In genomic region chr11:65225284-65226102, GRCh38 we compare ENCODE assay signal across 9 cellular contexts. TPM values are rescaled to one million over a fixed set of nuclear protein-coding genes. Genes with fewer than 3 reads are reported as not detected.
DNase-seq lines count a peak whose midpoint lies in the region; ATAC-seq and TF ChIP-seq lines count a peak whose summit lies in the region.
"Had no signal": no experiment of that assay in that cellular context is flagged by ENCODE, and none has a peak within 500 bp of the region (broad histone marks: within the 10 kb centered on the region; RNA-seq: fewer than 3 reads in every experiment).

No MANE protein-coding gene starts in this region.

- H3K9me3 ChIP-seq in muscle layer of colon (ENCODE audit: low read length), result no peaks in the 10 kb centered on the region

- peak overlapping the region; percentile 71 for H3K9ac ChIP-seq in muscle layer of colon (ENCODE audit: low read length)

- no peaks in the 10 kb centered on the region for H3K9me3 Mint-ChIP-seq in stimulated activated naive B cell treated with anti-CD40 and anti-IgM and Interleukin-4, amounts not matched to agents 10 μg/mL and 1 μg/mL and 100 μg/mL, for 72 hours

- H3K36me3 ChIP-seq in muscle layer of colon (ENCODE audit: insufficient read depth, low read length), result no peaks in the 10 kb centered on the region

- no peak for TF ChIP-seq POLR2A in erythroblast (IDR thresholded peaks at IDR 0.05; ENCODE audit: low read length)

- H3K4me3 ChIP-seq in muscle layer of colon (ENCODE audit: low read depth in 1 of 2, low read length in 2 of 2), result peak overlapping the region; percentile 44 to 74

- H3K27ac ChIP-seq in muscle layer of colon (ENCODE audit: low read depth, low read length), result peak overlapping the region; percentile 39

- peaks cover 12% of the 10 kb centered on the region for H3K4me1 ChIP-seq in muscle layer of colon (ENCODE audit: insufficient read depth, low read length)

- no peaks in the 10 kb centered on the region for H3K36me3 Mint-ChIP-seq in stimulated activated naive B cell treated with anti-CD40 and anti-IgM and Interleukin-4, amounts not matched to agents 10 μg/mL and 1 μg/mL and 100 μg/mL, for 72 hours

- peaks cover 0 to 4% of the 10 kb centered on the region in 2 donors for H3K27me3 Mint-ChIP-seq in stimulated activated naive B cell treated with anti-CD40 and anti-IgM and Interleukin-4, amounts not matched to agents 10 μg/mL and 1 μg/mL and 100 μg/mL, for 72 hours

- ATAC-seq in stimulated activated naive B cell treated with anti-CD40 and anti-IgM and Interleukin-4, amounts not matched to agents 10 μg/mL and 1 μg/mL and 100 μg/mL, for 72 hours (replicated peaks), result peak; percentile 86 to 90
- ATAC-seq in GM18517 (IDR thresholded peaks at IDR 0.05; ENCODE audit: unreplicated experiment), result no peak
- no peak for ATAC-seq in HG02870 (IDR thresholded peaks at IDR 0.05; ENCODE audit: unreplicated experiment)

- peaks cover 13 to 24% of the 10 kb centered on the region in 2 donors for H3K4me1 Mint-ChIP-seq in stimulated activated naive B cell treated with anti-CD40 and anti-IgM and Interleukin-4, amounts not matched to agents 10 μg/mL and 1 μg/mL and 100 μg/mL, for 72 hours

- peak overlapping the region; percentile 71 for H3K27ac Mint-ChIP-seq in stimulated activated naive B cell treated with anti-CD40 and anti-IgM and Interleukin-4, amounts not matched to agents 10 μg/mL and 1 μg/mL and 100 μg/mL, for 72 hours

- H3K4me3 Mint-ChIP-seq in stimulated activated naive B cell treated with anti-CD40 and anti-IgM and Interleukin-4, amounts not matched to agents 10 μg/mL and 1 μg/mL and 100 μg/mL, for 72 hours, result peak overlapping the region; percentile 86 to 94

- DNase-seq in DMS53 (lab: John Stamatoyannopoulos, UW), result peak; percentile 80
- peak; percentile 63 for DNase-seq in M059J (ENCODE audit: low read depth)
- peak; percentile 73 for DNase-seq in activated CD8-positive, alpha-beta memory T cell treated with anti-CD3 and anti-CD28 coated beads, Interleukin-2, amount 50 U/mL, for 48 hours
- DNase-seq in erythroblast (lab: John Stamatoyannopoulos, UW), result peak; percentile 60 to 68
- DNase-seq in stimulated activated naive B cell treated with anti-CD40 and anti-IgM and Interleukin-4, amounts not matched to agents 10 μg/mL and 1 μg/mL and 100 μg/mL, for 72 hours, result no peak

- H3K27me3 ChIP-seq in muscle layer of colon (ENCODE audit: control insufficient read depth in 1 of 2, insufficient read depth in 2 of 2, low read length in 2 of 2), result no peaks in the 10 kb centered on the region

RNA-seq across cellular contexts. Expression of gene POLA2, which starts 36.3 kb away (rescaled TPM):
- total RNA-seq in M059J (2014; rRNA removed; shearing (Covaris generic)), result 47.8 and 62.9 TPM in 2 replicates

RNA-seq across cellular contexts. Expression of gene CAPN1, which starts 43.8 kb away (rescaled TPM):
- total RNA-seq in M059J (2014; rRNA removed; shearing (Covaris generic)), result 208 and 246 TPM in 2 replicates

RNA-seq across cellular contexts. Expression of gene SPDYC, which starts 55.5 kb away (rescaled TPM):
- total RNA-seq in M059J (2014; rRNA removed; shearing (Covaris generic)), result not detected in 2 replicates
- total RNA-seq: T-helper 2 cell treated with Interferon-gamma antibody and Interleukin-4, amounts not matched to agents 100 ng/mL and 5 ng/mL, for 36 hours had no signal

Comparison
In these comparisons a context has a peak if more than half of its experiments do, and no peak if none do; other contexts are left out.
1. ATAC-seq: peak in stimulated activated naive B cell treated with anti-CD40 and anti-IgM and Interleukin-4, amounts not matched to agents 10 μg/mL and 1 μg/mL and 100 μg/mL, for 72 hours (2 of 2); none in GM18517 (single experiment) and HG02870 (single experiment).